Comparison of ENCODE assay signal across 8 cellular contexts in genomic region chr12:50024227-50024626, GRCh38. TPM values are rescaled to one million over a fixed set of nuclear protein-coding genes. Genes with fewer than 3 reads are reported as not detected.
A peak's percentile ranks its signal among the peaks of the same experiment; 100 is the strongest.
DNase-seq lines count a peak whose midpoint lies in the region; ATAC-seq and TF ChIP-seq lines count a peak whose summit lies in the region.

No MANE protein-coding gene starts in this region.

- intact Hi-C loops in CD4-positive, alpha-beta memory T cell (cut with micrococcal nuclease), result loop anchor here (2.0 kb wide), 2 partner anchors 143 to 1307 kb away; partner anchors contain the start of genes CCNT1 and CERS5

- H3K27me3 Mint-ChIP-seq in CD4-positive, alpha-beta memory T cell, result peaks cover 4% of the 10 kb centered on the region in 2 donors
- H3K27me3 Mint-ChIP-seq in naive B cell, result no peaks in the 10 kb centered on the region

- H3K4me2 ChIP-seq in KMS-11, result peak overlapping the region; percentile 91

- no peak for TF ChIP-seq CTCF in KMS-11 (conservative IDR thresholded peaks at IDR 0.05; ENCODE audit: low read depth, low read length)
- no peak for TF ChIP-seq CTCF in brain microvascular endothelial cell (IDR thresholded peaks at IDR 0.05; ENCODE audit: low read depth, low read length, missing control alignments)

- peak overlapping the region; percentile 22 to 97 (median 97) for H3K27ac Mint-ChIP-seq in CD4-positive, alpha-beta memory T cell
- H3K27ac Mint-ChIP-seq in naive B cell, result peak overlapping the region in 1 of 6 donors; percentile 94

- H3K36me3 ChIP-seq in CD4-positive, alpha-beta memory T cell (ENCODE audit: insufficient read depth, low read length), result no peaks in the 10 kb centered on the region
- H3K36me3 ChIP-seq in KMS-11 (ENCODE audit: insufficient read depth) (peaks cover 6% of the 10 kb centered on the region; the same call in 1 of the 2 replicates), brain microvascular endothelial cell (replicated peaks) (no peaks in the 10 kb centered on the region)

- peak overlapping the region; percentile 95 to 100 (median 99) for H3K4me3 Mint-ChIP-seq in CD4-positive, alpha-beta memory T cell
- H3K4me3 Mint-ChIP-seq in naive B cell, result peak overlapping the region; percentile 91 to 100 (median 97)

- peaks cover 0 to 4% of the 10 kb centered on the region in 2 donors for H3K36me3 Mint-ChIP-seq in CD4-positive, alpha-beta memory T cell
- H3K36me3 Mint-ChIP-seq in naive B cell, result peaks cover 3 to 8% of the 10 kb centered on the region in 2 donors

- POLR2A ChIA-PET in CD4-positive, alpha-beta memory T cell (lab: Charles Lee; ENCODE audit: partially characterized antibody), result interaction anchor here (1.9 kb wide), 1 partner anchor 196 kb away, joined by 5 read pairs; the partner anchor contains the start of gene NCKAP5L

- no peak for DNase-seq in CD4-positive, alpha-beta memory T cell
- no peak for DNase-seq in brain microvascular endothelial cell
- no peak for DNase-seq in naive B cell
- no peak for DNase-seq in anterior cingulate cortex (lab: John Stamatoyannopoulos, UW)
- no peak for DNase-seq in NCI-H226
- DNase-seq in AG08395 (ENCODE audit: low spot score), result no peak

- H3K27me3 ChIP-seq in CD4-positive, alpha-beta memory T cell (ENCODE audit: insufficient read depth, low read length), result no peaks in the 10 kb centered on the region
- H3K27me3 ChIP-seq in KMS-11 (ENCODE audit: insufficient read depth, low read depth) (no peaks in the 10 kb centered on the region), brain microvascular endothelial cell (replicated peaks) (no peaks in the 10 kb centered on the region)

- peaks cover 17 to 18% (median 17%) of the 10 kb centered on the region in 4 donors for H3K4me1 Mint-ChIP-seq in CD4-positive, alpha-beta memory T cell
- peaks cover 10 to 22% (median 15%) of the 10 kb centered on the region in 3 donors for H3K4me1 Mint-ChIP-seq in naive B cell

- peak overlapping the region in 1 of 2 donors; percentile 48 for H3K4me3 ChIP-seq in CD4-positive, alpha-beta memory T cell (ENCODE audit: low read length in 2 of 2)
- H3K4me3 ChIP-seq in KMS-11 (IDR thresholded peaks at IDR 0.05; ENCODE audit: insufficient read depth, low read depth, low read length) (no peak overlapping the region), brain microvascular endothelial cell (ENCODE audit: low read depth, low read length) (peak overlapping the region; percentile 94)

- peaks cover 10% of the 10 kb centered on the region for H3K4me1 ChIP-seq in CD4-positive, alpha-beta memory T cell (ENCODE audit: insufficient read depth, low read length)
- H3K4me1 ChIP-seq in KMS-11 (ENCODE audit: low read depth, poor library complexity, severe bottlenecking), result peaks cover 33% of the 10 kb centered on the region

- H2AFZ ChIP-seq in KMS-11 (ENCODE audit: low read depth), result no peak overlapping the region

- in situ Hi-C loops in brain microvascular endothelial cell (cut with HindIII; ENCODE audit: low pct_ligation_motif_present, low sequenced_read_pairs), result no loop called here

- H3K9me3 Mint-ChIP-seq in CD4-positive, alpha-beta memory T cell, result peaks cover 0 to 2% (median 0%) of the 10 kb centered on the region in 8 donors
- H3K9me3 Mint-ChIP-seq in naive B cell, result peaks cover 0 to 4% (median 0%) of the 10 kb centered on the region in 7 donors

- H3K9ac ChIP-seq in KMS-11, result peak overlapping the region; percentile 84; the same call in 1 of the 2 replicates

- no peaks in the 10 kb centered on the region for H4K20me1 ChIP-seq in KMS-11 (ENCODE audit: insufficient read depth)

- ATAC-seq in naive B cell (ENCODE audit: low read depth in 2 of 2), result no peak
- no peak for ATAC-seq in GM19463 (IDR thresholded peaks at IDR 0.05; ENCODE audit: unreplicated experiment)

- peak overlapping the region; percentile 68 for H3K27ac ChIP-seq in CD4-positive, alpha-beta memory T cell (ENCODE audit: low read depth, low read length)
- no peak overlapping the region for H3K27ac ChIP-seq in KMS-11
- no peak overlapping the region for H3K27ac ChIP-seq in brain microvascular endothelial cell

- no peaks in the 10 kb centered on the region for H3K9me3 ChIP-seq in CD4-positive, alpha-beta memory T cell (ENCODE audit: control insufficient read depth in 1 of 2, low read length in 2 of 2)

- H3K79me2 ChIP-seq in KMS-11 (ENCODE audit: insufficient read depth, low read depth), result peaks cover 61% of the 10 kb centered on the region

- CTCF ChIA-PET in CD4-positive, alpha-beta memory T cell (lab: Charles Lee; ENCODE audit: partially characterized antibody), result interaction anchor here (1.6 to 2.4 kb wide), 3 partner anchors 15 to 79 kb away, joined by 6 to 12 read pairs (median 9); no protein-coding TSS in a partner anchor

RNA-seq across cellular contexts. Expression of gene RACGAP1, which starts 1.1 kb away (rescaled TPM):
- total RNA-seq in CD4-positive, alpha-beta memory T cell, result 10 to 100 TPM in 1 of 2 experiments, 1 to 10 TPM in 1; 8.5 to 10.4 TPM
- polyA plus RNA-seq in CD4-positive, alpha-beta memory T cell, result 10 to 100 TPM; 11.8 to 14.7 TPM
- 1 to 10 TPM in 5 of 6 donors, not detected in 1; 4.7 to 9.0 (median 8.7) TPM for polyA plus RNA-seq in naive B cell (ENCODE audit: low read depth in 6 of 6)

RNA-seq across cellular contexts. Expression of gene ASIC1, which starts 33.2 kb away (rescaled TPM):
- under 1 TPM; 0.08 to 0.26 TPM for total RNA-seq in CD4-positive, alpha-beta memory T cell
- not detected for polyA plus RNA-seq in CD4-positive, alpha-beta memory T cell
- not detected for polyA plus RNA-seq in naive B cell (ENCODE audit: low read depth in 6 of 6)

RNA-seq across cellular contexts. Expression of gene AQP6, which starts 51.5 kb away (rescaled TPM):
- total RNA-seq in CD4-positive, alpha-beta memory T cell, result not detected
- polyA plus RNA-seq in CD4-positive, alpha-beta memory T cell, result not detected
- not detected for polyA plus RNA-seq in naive B cell (ENCODE audit: low read depth in 6 of 6)
